In the genomic region with DNA sequence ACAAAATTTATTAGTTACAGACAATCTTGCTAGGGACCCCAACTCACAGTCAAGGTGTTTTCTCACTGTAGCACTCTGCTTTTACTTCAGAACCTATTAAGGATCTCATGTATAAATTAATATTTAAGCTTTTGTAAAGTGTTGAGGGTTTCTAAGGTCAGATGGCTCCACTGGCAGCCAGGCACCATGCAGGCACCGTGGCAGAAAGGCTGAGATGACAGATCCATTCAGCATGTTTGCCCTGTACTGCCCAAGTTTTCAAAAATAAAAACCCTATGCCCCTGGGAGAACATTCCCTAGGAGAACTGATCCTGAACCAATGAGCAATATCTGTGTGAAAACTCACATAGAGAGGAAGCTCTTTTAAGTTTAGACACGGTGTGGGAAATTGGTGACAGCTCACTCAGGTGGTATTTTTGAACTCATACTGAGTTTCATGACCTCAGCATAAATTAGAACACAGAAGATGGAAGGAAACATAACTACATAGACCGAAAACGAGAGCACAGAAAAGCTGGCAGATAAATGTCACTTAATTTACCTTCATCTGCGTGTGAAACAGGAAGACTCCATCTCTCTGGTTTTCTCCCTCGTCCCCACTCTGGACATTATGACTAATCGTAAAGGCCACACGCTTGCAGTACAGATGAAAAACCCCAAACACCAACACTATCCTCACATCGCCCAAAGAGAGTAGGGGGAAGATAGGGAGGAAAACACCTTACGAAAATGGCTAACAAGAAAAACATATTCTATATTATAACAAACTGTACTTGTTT, we compare ENCODE assay signal across 8 cellular contexts.
DNase-seq lines count a peak whose midpoint lies in the region; ATAC-seq and TF ChIP-seq lines count a peak whose summit lies in the region.

No MANE protein-coding gene starts in this region.

- peak overlapping the region; percentile 33 for H3K4me3 Mint-ChIP-seq in activated naive CD4-positive, alpha-beta T cell treated with anti-CD3 and anti-CD28 coated beads for 36 hours
- peak overlapping the region; percentile 35 for H3K4me3 Mint-ChIP-seq in activated CD4-positive, alpha-beta memory T cell treated with anti-CD3 and anti-CD28 coated beads for 36 hours

- H3K9me3 ChIP-seq in uterus, result no peaks in the 10 kb centered on the region

- H3K4me1 Mint-ChIP-seq in activated naive CD4-positive, alpha-beta T cell treated with anti-CD3 and anti-CD28 coated beads for 36 hours (ENCODE audit: low read depth), result peaks cover 52% of the 10 kb centered on the region
- H3K4me1 Mint-ChIP-seq in activated CD4-positive, alpha-beta memory T cell treated with anti-CD3 and anti-CD28 coated beads for 36 hours (ENCODE audit: low read depth), result peaks cover 61% of the 10 kb centered on the region

- H3K4me1 ChIP-seq in uterus, result no peaks in the 10 kb centered on the region

- no peak overlapping the region for H3K4me3 ChIP-seq in uterus
- no peak overlapping the region for H3K4me3 ChIP-seq in brain microvascular endothelial cell (ENCODE audit: low read depth, low read length)

- no peaks in the 10 kb centered on the region for H3K27me3 Mint-ChIP-seq in activated naive CD4-positive, alpha-beta T cell treated with anti-CD3 and anti-CD28 coated beads for 36 hours (ENCODE audit: low read depth)
- no peaks in the 10 kb centered on the region for H3K27me3 Mint-ChIP-seq in activated CD4-positive, alpha-beta memory T cell treated with anti-CD3 and anti-CD28 coated beads for 36 hours

- ATAC-seq in HG02981 (IDR thresholded peaks at IDR 0.05; ENCODE audit: unreplicated experiment), result peak; percentile 58
- peak; percentile 90 for ATAC-seq in stimulated activated naive CD8-positive, alpha-beta T cell treated with anti-CD3 and anti-CD28 coated beads, Interleukin-15, Interleukin-2, amounts not matched to agents 100 U/mL and 50 U/mL, for 24 hours

- in situ Hi-C loops in brain microvascular endothelial cell (cut with HindIII; ENCODE audit: low pct_ligation_motif_present, low sequenced_read_pairs), result no loop called here

- H3K27me3 ChIP-seq in uterus (no peaks in the 10 kb centered on the region), brain microvascular endothelial cell (replicated peaks) (no peaks in the 10 kb centered on the region)

- H3K27ac ChIP-seq in uterus (no peak overlapping the region), brain microvascular endothelial cell (no peak overlapping the region)

- no peaks in the 10 kb centered on the region for H3K9me3 Mint-ChIP-seq in activated naive CD4-positive, alpha-beta T cell treated with anti-CD3 and anti-CD28 coated beads for 36 hours
- no peaks in the 10 kb centered on the region for H3K9me3 Mint-ChIP-seq in activated CD4-positive, alpha-beta memory T cell treated with anti-CD3 and anti-CD28 coated beads for 36 hours

- no peaks in the 10 kb centered on the region for H3K36me3 ChIP-seq in uterus
- H3K36me3 ChIP-seq in brain microvascular endothelial cell (replicated peaks), result no peaks in the 10 kb centered on the region

- no peak for TF ChIP-seq CTCF in uterus (IDR thresholded peaks at IDR 0.05)
- no peak for TF ChIP-seq CTCF in brain microvascular endothelial cell (IDR thresholded peaks at IDR 0.05; ENCODE audit: low read depth, low read length, missing control alignments)

- no peak for TF ChIP-seq POLR2A in uterus (IDR thresholded peaks at IDR 0.05)

- intact Hi-C loops in activated naive CD4-positive, alpha-beta T cell treated with anti-CD3 and anti-CD28 coated beads for 36 hours (cut with micrococcal nuclease), result loop anchor here (1.0 to 5.0 kb wide), 14 partner anchors 8 to 977 kb away; a partner anchor contains a TSS
- intact Hi-C loops in activated CD4-positive, alpha-beta memory T cell treated with anti-CD3 and anti-CD28 coated beads for 36 hours (cut with micrococcal nuclease), result loop anchor here (1.0 to 5.0 kb wide), 8 partner anchors 8 to 566 kb away; a partner anchor contains a TSS
- intact Hi-C loops in uterus (cut with DNase I; ENCODE audit: low total_unique reads), result no loop called here

- H3K27ac Mint-ChIP-seq in activated naive CD4-positive, alpha-beta T cell treated with anti-CD3 and anti-CD28 coated beads for 36 hours, result peak overlapping the region; percentile 68
- H3K27ac Mint-ChIP-seq in activated CD4-positive, alpha-beta memory T cell treated with anti-CD3 and anti-CD28 coated beads for 36 hours, result peak overlapping the region; percentile 71

- H3K36me3 Mint-ChIP-seq in activated naive CD4-positive, alpha-beta T cell treated with anti-CD3 and anti-CD28 coated beads for 36 hours (ENCODE audit: low read depth), result no peaks in the 10 kb centered on the region
- no peaks in the 10 kb centered on the region for H3K36me3 Mint-ChIP-seq in activated CD4-positive, alpha-beta memory T cell treated with anti-CD3 and anti-CD28 coated beads for 36 hours

- peak; percentile 71 for DNase-seq in activated naive CD4-positive, alpha-beta T cell treated with anti-CD3 and anti-CD28 coated beads for 36 hours
- no peak for DNase-seq in activated naive CD4-positive, alpha-beta T cell treated with anti-CD3 and anti-CD28 coated beads, Interleukin-2, amount 50 U/mL, for 16 hours
- DNase-seq in activated CD4-positive, alpha-beta memory T cell treated with anti-CD3 and anti-CD28 coated beads for 36 hours, result peak; percentile 66
- DNase-seq in stimulated activated naive CD8-positive, alpha-beta T cell treated with anti-CD3 and anti-CD28 coated beads, Interleukin-15, Interleukin-2, amounts not matched to agents 100 U/mL and 50 U/mL, for 24 hours, result peak; percentile 36
- DNase-seq in uterus (no peak), brain microvascular endothelial cell (no peak), NCI-H524 treated with DMSO at 0.1 percent for 48 hours (lab: John Stamatoyannopoulos, UW) (no peak)

- POLR2A ChIA-PET in activated CD4-positive, alpha-beta memory T cell treated with anti-CD3 and anti-CD28 coated beads for 36 hours (lab: Charles Lee), result interaction anchor here (0.8 to 2.5 kb wide), 3 partner anchors 9 to 164 kb away, joined by 3 to 27 read pairs (median 4); no protein-coding TSS in a partner anchor

- CTCF ChIA-PET in activated naive CD4-positive, alpha-beta T cell treated with anti-CD3 and anti-CD28 coated beads for 36 hours (lab: Charles Lee), result interaction anchor here (1.0 to 1.4 kb wide), 3 partner anchors 8 to 14 kb away, joined by 3 to 4 read pairs (median 4); no protein-coding TSS in a partner anchor
- CTCF ChIA-PET in activated CD4-positive, alpha-beta memory T cell treated with anti-CD3 and anti-CD28 coated beads for 36 hours (lab: Charles Lee), result interaction anchor here (0.9 to 3.9 kb wide), 5 partner anchors 8 to 168 kb away, joined by 3 to 13 read pairs (median 4); no protein-coding TSS in a partner anchor

Comparison
In these comparisons a context has a peak if more than half of its experiments do, and no peak if none do; other contexts are left out.
1. DNase-seq: peak in activated naive CD4-positive, alpha-beta T cell treated with anti-CD3 and anti-CD28 coated beads for 36 hours (single experiment), activated CD4-positive, alpha-beta memory T cell treated with anti-CD3 and anti-CD28 coated beads for 36 hours (single experiment) and stimulated activated naive CD8-positive, alpha-beta T cell treated with anti-CD3 and anti-CD28 coated beads, Interleukin-15, Interleukin-2, amounts not matched to agents 100 U/mL and 50 U/mL, for 24 hours (single experiment); none in activated naive CD4-positive, alpha-beta T cell treated with anti-CD3 and anti-CD28 coated beads, Interleukin-2, amount 50 U/mL, for 16 hours (single experiment), uterus (0 of 2), brain microvascular endothelial cell (single experiment) and NCI-H524 treated with DMSO at 0.1 percent for 48 hours (single experiment).